Comparison of ENCODE assay signal across 8 cellular contexts in the genomic region with DNA sequence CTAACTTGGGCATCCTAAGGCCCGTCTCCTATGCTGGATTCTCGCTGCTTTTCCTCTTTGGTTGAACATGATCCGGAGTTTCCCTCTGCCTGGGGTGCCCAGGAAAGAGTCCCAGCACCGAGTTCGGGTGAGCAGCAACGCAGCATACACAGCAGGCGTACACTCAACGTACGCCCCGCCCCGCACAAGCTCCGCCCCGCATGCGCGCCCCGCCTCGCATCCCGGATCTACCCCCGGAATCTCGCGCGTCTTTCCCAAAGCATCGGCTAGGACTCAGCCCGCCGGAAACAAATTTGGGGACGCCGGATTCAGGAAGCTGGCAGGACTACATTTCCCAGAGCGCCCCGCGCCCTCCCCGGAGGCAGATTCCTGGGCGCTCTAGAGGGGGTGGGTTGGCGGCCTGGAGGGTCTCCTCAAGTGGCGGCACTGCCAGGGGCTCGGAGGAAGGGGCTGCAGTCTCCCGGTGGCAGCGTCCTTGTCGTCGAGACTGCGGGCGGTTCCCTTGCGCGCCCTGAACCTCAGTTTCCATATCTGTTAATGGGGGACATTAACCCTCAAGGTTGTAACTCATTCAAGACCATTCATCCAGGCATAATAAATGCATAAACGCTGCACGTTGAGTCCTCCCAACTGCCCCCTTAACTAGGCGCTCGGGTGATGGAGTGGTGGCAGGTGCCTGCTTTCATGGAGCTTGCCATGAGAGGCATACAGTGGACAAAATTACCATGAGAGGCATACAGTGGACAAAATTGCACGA. TPM values are rescaled to one million over a fixed set of nuclear protein-coding genes. Genes with fewer than 3 reads are reported as not detected.
DNase-seq lines count a peak whose midpoint lies in the region; ATAC-seq, FAIRE-seq and TF ChIP-seq lines count a peak whose summit lies in the region.

No MANE protein-coding gene starts in this region.

- H3K4me3 ChIP-seq in BLaER1 (peak overlapping the region; percentile 63), lower leg skin (ENCODE audit: low read depth, poor library complexity, severe bottlenecking) (peak overlapping the region; percentile 18)

- CTCF ChIA-PET in activated CD4-positive, alpha-beta memory T cell treated with anti-CD3 and anti-CD28 coated beads, Interleukin-2, amount 10 ng/mL, durations not matched to agents 7 days and 5 days (lab: Charles Lee) = interaction anchor here (0.8 to 2.2 kb wide), 2 partner anchors 34 to 145 kb away, joined by 3 to 12 read pairs; a partner anchor contains a TSS

- intact Hi-C loops in lower leg skin (cut with DNase I; ENCODE audit: low total_unique reads) = no loop called here

- peaks cover 9% of the 10 kb centered on the region for H3K36me3 Mint-ChIP-seq in activated CD4-positive, alpha-beta memory T cell treated with anti-CD3 and anti-CD28 coated beads, Interleukin-2, amount 10 ng/mL, durations not matched to agents 7 days and 5 days (ENCODE audit: low read depth)

- H3K9ac ChIP-seq in BLaER1 = peak overlapping the region; percentile 69

- DNase-seq in GM19239 (ENCODE audit: insufficient read length, low spot score) (peak; percentile 86), NCI-H748 (lab: John Stamatoyannopoulos, UW; ENCODE audit: unreplicated experiment) (peak; percentile 94), ecto neural progenitor cell (ENCODE audit: low spot score) (peak; percentile 97), lower leg skin (ENCODE audit: low spot score in 2 of 2) (peak; percentile 98 to 100)
- DNase-seq in activated CD4-positive, alpha-beta memory T cell treated with anti-CD3 and anti-CD28 coated beads, Interleukin-2, amount 10 ng/mL, durations not matched to agents 7 days and 5 days = peak; percentile 87
- peak; percentile 91 for DNase-seq in stimulated activated CD4-positive, alpha-beta T cell treated with anti-CD3 and anti-CD28 coated beads, Interleukin-4, amount 100 ng/mL, for 24 hours

- POLR2A ChIA-PET in activated CD4-positive, alpha-beta memory T cell treated with anti-CD3 and anti-CD28 coated beads, Interleukin-2, amount 10 ng/mL, durations not matched to agents 7 days and 5 days (lab: Charles Lee) = interaction anchor here (0.9 to 3.8 kb wide), 7 partner anchors 8 to 94 kb away, joined by 3 to 24 read pairs (median 4); a partner anchor contains a TSS

- FAIRE-seq in GM19239 (lab: Jason Lieb, UNC) = peak; percentile 91

- H3K9me3 ChIP-seq in BLaER1 = no peaks in the 10 kb centered on the region

- H4K20me1 ChIP-seq in BLaER1 = peaks cover 18% of the 10 kb centered on the region; the same call in 1 of the 2 replicates

- no peak for TF ChIP-seq CTCF in lower leg skin (IDR thresholded peaks at IDR 0.05)

- H3K27me3 ChIP-seq in BLaER1 = no peaks in the 10 kb centered on the region

- peak overlapping the region; percentile 91 for H3K4me2 ChIP-seq in BLaER1

- TF ChIP-seq POLR2A in lower leg skin (IDR thresholded peaks at IDR 0.05) = no peak

- peak overlapping the region; percentile 89 for H3K4me3 Mint-ChIP-seq in activated CD4-positive, alpha-beta memory T cell treated with anti-CD3 and anti-CD28 coated beads, Interleukin-2, amount 10 ng/mL, durations not matched to agents 7 days and 5 days

- no peaks in the 10 kb centered on the region for H3K9me3 Mint-ChIP-seq in activated CD4-positive, alpha-beta memory T cell treated with anti-CD3 and anti-CD28 coated beads, Interleukin-2, amount 10 ng/mL, durations not matched to agents 7 days and 5 days

- H3K27ac Mint-ChIP-seq in activated CD4-positive, alpha-beta memory T cell treated with anti-CD3 and anti-CD28 coated beads, Interleukin-2, amount 10 ng/mL, durations not matched to agents 7 days and 5 days = peak overlapping the region; percentile 92

- peak overlapping the region; percentile 38; the same call in 1 of the 2 replicates for H3K27ac ChIP-seq in BLaER1

- 4 to 7% methylated on average over 30 to 44 of the region's 48 CpGs for WGBS in lower leg skin, 2 donors

- peaks cover 18% of the 10 kb centered on the region for H3K36me3 ChIP-seq in BLaER1

- ATAC-seq in HG03460 (IDR thresholded peaks at IDR 0.05; ENCODE audit: unreplicated experiment) = peak; percentile 60

- H3K4me1 ChIP-seq in BLaER1 = peaks cover 31% of the 10 kb centered on the region

- H3K27me3 Mint-ChIP-seq in activated CD4-positive, alpha-beta memory T cell treated with anti-CD3 and anti-CD28 coated beads, Interleukin-2, amount 10 ng/mL, durations not matched to agents 7 days and 5 days = no peaks in the 10 kb centered on the region

- peaks cover 33% of the 10 kb centered on the region for H3K4me1 Mint-ChIP-seq in activated CD4-positive, alpha-beta memory T cell treated with anti-CD3 and anti-CD28 coated beads, Interleukin-2, amount 10 ng/mL, durations not matched to agents 7 days and 5 days

RNA-seq across cellular contexts. Expression of a gene that starts 1.8 kb away (rescaled TPM):
- total RNA-seq in activated CD4-positive, alpha-beta memory T cell treated with anti-CD3 and anti-CD28 coated beads, Interleukin-2, amount 10 ng/mL, durations not matched to agents 7 days and 5 days = 10 to 100 TPM; 14.7 to 15.3 TPM
- 10 to 100 TPM; 12.6 to 23.3 (median 20.5) TPM for total RNA-seq in lower leg skin

RNA-seq across cellular contexts. Expression of a gene that starts 19.4 kb away (rescaled TPM):
- total RNA-seq in activated CD4-positive, alpha-beta memory T cell treated with anti-CD3 and anti-CD28 coated beads, Interleukin-2, amount 10 ng/mL, durations not matched to agents 7 days and 5 days = not detected
- total RNA-seq in lower leg skin = not detected

RNA-seq across cellular contexts. Expression of a gene that starts 26.4 kb away (rescaled TPM):
- total RNA-seq in activated CD4-positive, alpha-beta memory T cell treated with anti-CD3 and anti-CD28 coated beads, Interleukin-2, amount 10 ng/mL, durations not matched to agents 7 days and 5 days = not detected
- 10 to 100 TPM in 1 of 4 donors, 1 to 10 TPM in 2, not detected in 1; 6.6 to 10.6 (median 7.6) TPM for total RNA-seq in lower leg skin

RNA-seq across cellular contexts. Expression of a gene that starts 33.7 kb away (rescaled TPM):
- total RNA-seq in activated CD4-positive, alpha-beta memory T cell treated with anti-CD3 and anti-CD28 coated beads, Interleukin-2, amount 10 ng/mL, durations not matched to agents 7 days and 5 days = 1 to 10 TPM; 5.9 to 6.9 TPM
- total RNA-seq in lower leg skin = 10 to 100 TPM in 2 of 4 donors, 1 to 10 TPM in 2; 7.3 to 15.8 (median 10.2) TPM

RNA-seq across cellular contexts. Expression of a gene that starts 34.4 kb away (rescaled TPM):
- total RNA-seq in activated CD4-positive, alpha-beta memory T cell treated with anti-CD3 and anti-CD28 coated beads, Interleukin-2, amount 10 ng/mL, durations not matched to agents 7 days and 5 days = not detected
- total RNA-seq in lower leg skin = 1 to 10 TPM in 1 of 4 donors, under 1 TPM in 1, not detected in 2; 0.16 to 1.4 TPM

Comparison
In these comparisons a context has a peak if more than half of its experiments do, and no peak if none do; other contexts are left out.
1. Peak in every context shown above with its lines: DNase-seq, ATAC-seq, H3K4me3 ChIP-seq and H3K27ac ChIP-seq.